11 cellular contexts compared by ENCODE assay signal in the genomic region with DNA sequence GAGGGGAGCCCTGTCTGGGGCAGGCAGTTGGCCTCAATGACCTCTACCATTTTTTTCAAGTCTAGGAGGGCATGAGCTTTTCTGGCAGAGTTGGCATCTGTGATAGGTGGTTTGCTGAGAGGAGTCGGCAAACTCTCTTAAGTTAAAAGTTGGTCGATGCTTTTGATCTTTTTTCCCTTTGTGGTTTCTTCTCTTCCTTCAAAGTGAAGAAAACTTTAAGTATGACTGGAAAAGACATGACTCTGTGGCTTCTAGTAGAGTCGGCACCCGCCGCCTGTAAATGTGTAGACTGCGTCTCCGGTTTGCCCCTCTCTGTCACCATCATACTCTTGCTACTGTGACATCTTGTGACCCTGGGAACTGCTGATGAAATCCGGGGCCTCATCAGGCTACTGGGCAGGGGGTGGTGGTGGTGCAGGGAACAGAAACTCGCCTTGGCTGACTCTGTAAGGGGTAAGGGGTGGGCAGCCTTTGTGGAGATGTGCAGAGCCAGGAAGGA. TPM values are rescaled to one million over a fixed set of nuclear protein-coding genes. Genes with fewer than 3 reads are reported as not detected.
DNase-seq lines count a peak whose midpoint lies in the region; ATAC-seq and TF ChIP-seq lines count a peak whose summit lies in the region.
"Had no signal": no experiment of that assay in that cellular context is flagged by ENCODE, and none has a peak within 500 bp of the region (broad histone marks: within the 10 kb centered on the region; RNA-seq: fewer than 3 reads in every experiment).

No MANE protein-coding gene starts in this region.

- H3K4me1 ChIP-seq in esophagus squamous epithelium (peaks cover 5 to 78% (median 27%) of the 10 kb centered on the region in 3 donors), upper lobe of left lung (peaks cover 63 to 79% (median 67%) of the 10 kb centered on the region in 4 donors)
- H3K4me1 ChIP-seq: A549 had no signal

- H3K27ac ChIP-seq in esophagus squamous epithelium (peak overlapping the region in 3 of 4 donors; percentile 60 to 84 (median 74)), upper lobe of left lung (peak overlapping the region; percentile 28 to 95 (median 86))
- H3K27ac ChIP-seq: A549 had no signal

- TF ChIP-seq EP300 in upper lobe of left lung (IDR thresholded peaks at IDR 0.05), result no peak

- H3K27me3 ChIP-seq in esophagus squamous epithelium, result no peaks in the 10 kb centered on the region
- no peaks in the 10 kb centered on the region for H3K27me3 ChIP-seq in upper lobe of left lung

- no peak for ATAC-seq in upper lobe of left lung (ENCODE audit: low FRiP score in 2 of 2)
- no peak for ATAC-seq in HG03457 (IDR thresholded peaks at IDR 0.05; ENCODE audit: unreplicated experiment)

- TF ChIP-seq CTCF in esophagus squamous epithelium (IDR thresholded peaks at IDR 0.05) (no peak), upper lobe of left lung (IDR thresholded peaks at IDR 0.05) (no peak)

- peak; percentile 83 for DNase-seq in activated effector memory CD4-positive, alpha-beta T cell treated with anti-CD3 and anti-CD28 coated beads, Interleukin-2, amount 50 U/mL, for 16 hours
- no peak for DNase-seq in activated effector memory CD4-positive, alpha-beta T cell treated with Interleukin-2 at 50 U/mL for 16 hours
- peak; percentile 80 for DNase-seq in activated CD4-positive, alpha-beta T cell treated with anti-CD3 and anti-CD28 coated beads for 48 hours
- DNase-seq in esophagus squamous epithelium (lab: John Stamatoyannopoulos, UW) (no peak), upper lobe of left lung (no peak), NCI-H526 (lab: John Stamatoyannopoulos, UW) (no peak), NCI-H2107 treated with DMSO at 0.1 percent for 48 hours (lab: John Stamatoyannopoulos, UW; ENCODE audit: unreplicated experiment) (no peak)

- H3K4me3 ChIP-seq in esophagus squamous epithelium (no peak overlapping the region), upper lobe of left lung (no peak overlapping the region)
- H3K4me3 ChIP-seq: A549 had no signal

- TF ChIP-seq POLR2A in esophagus squamous epithelium (IDR thresholded peaks at IDR 0.05) (no peak), upper lobe of left lung (IDR thresholded peaks at IDR 0.05) (no peak)

- H3K36me3 ChIP-seq in esophagus squamous epithelium (no peaks in the 10 kb centered on the region), upper lobe of left lung (no peaks in the 10 kb centered on the region)

- 69 to 93% methylated on average over 7 of the region's 9 CpGs for WGBS in esophagus squamous epithelium, 2 donors
- WGBS in upper lobe of left lung, 2 donors, result 71 to 75% methylated on average over 9 of the region's 9 CpGs

- intact Hi-C loops in esophagus squamous epithelium (cut with DNase I), result no loop called here

- H3K9me3 ChIP-seq in esophagus squamous epithelium (no peaks in the 10 kb centered on the region), upper lobe of left lung (no peaks in the 10 kb centered on the region)
- H3K9me3 ChIP-seq: A549 had no signal

RNA-seq across cellular contexts. Expression of gene INPP5D, which starts 21.1 kb away (rescaled TPM):
- total RNA-seq in esophagus squamous epithelium (10 to 100 TPM in 2 of 4 donors, 1 to 10 TPM in 2; 2.2 to 36.0 (median 10.2) TPM), upper lobe of left lung (100 to 1,000 TPM in 1 of 6 donors, 10 to 100 TPM in 5; 17.6 to 243 (median 31.7) TPM)

RNA-seq across cellular contexts. Expression of gene NEU2, which starts 48.8 kb away (rescaled TPM):
- total RNA-seq in esophagus squamous epithelium (not detected), upper lobe of left lung (not detected)
- total RNA-seq: dermis microvascular lymphatic vessel endothelial cell; T-helper 2 cell treated with Interferon-gamma antibody and Interleukin-4, amounts not matched to agents 100 ng/mL and 5 ng/mL, for 36 hours had no signal

Comparison
In these comparisons a context has a peak if more than half of its experiments do, and no peak if none do; other contexts are left out.
1. DNase-seq: peak in activated effector memory CD4-positive, alpha-beta T cell treated with anti-CD3 and anti-CD28 coated beads, Interleukin-2, amount 50 U/mL, for 16 hours (single experiment) and activated CD4-positive, alpha-beta T cell treated with anti-CD3 and anti-CD28 coated beads for 48 hours (single experiment); none in activated effector memory CD4-positive, alpha-beta T cell treated with Interleukin-2 at 50 U/mL for 16 hours (single experiment), esophagus squamous epithelium (single experiment), upper lobe of left lung (0 of 2), NCI-H526 (0 of 2) and NCI-H2107 treated with DMSO at 0.1 percent for 48 hours (single experiment).